Comparison of ENCODE assay signal across 8 cellular contexts in the genomic region with DNA sequence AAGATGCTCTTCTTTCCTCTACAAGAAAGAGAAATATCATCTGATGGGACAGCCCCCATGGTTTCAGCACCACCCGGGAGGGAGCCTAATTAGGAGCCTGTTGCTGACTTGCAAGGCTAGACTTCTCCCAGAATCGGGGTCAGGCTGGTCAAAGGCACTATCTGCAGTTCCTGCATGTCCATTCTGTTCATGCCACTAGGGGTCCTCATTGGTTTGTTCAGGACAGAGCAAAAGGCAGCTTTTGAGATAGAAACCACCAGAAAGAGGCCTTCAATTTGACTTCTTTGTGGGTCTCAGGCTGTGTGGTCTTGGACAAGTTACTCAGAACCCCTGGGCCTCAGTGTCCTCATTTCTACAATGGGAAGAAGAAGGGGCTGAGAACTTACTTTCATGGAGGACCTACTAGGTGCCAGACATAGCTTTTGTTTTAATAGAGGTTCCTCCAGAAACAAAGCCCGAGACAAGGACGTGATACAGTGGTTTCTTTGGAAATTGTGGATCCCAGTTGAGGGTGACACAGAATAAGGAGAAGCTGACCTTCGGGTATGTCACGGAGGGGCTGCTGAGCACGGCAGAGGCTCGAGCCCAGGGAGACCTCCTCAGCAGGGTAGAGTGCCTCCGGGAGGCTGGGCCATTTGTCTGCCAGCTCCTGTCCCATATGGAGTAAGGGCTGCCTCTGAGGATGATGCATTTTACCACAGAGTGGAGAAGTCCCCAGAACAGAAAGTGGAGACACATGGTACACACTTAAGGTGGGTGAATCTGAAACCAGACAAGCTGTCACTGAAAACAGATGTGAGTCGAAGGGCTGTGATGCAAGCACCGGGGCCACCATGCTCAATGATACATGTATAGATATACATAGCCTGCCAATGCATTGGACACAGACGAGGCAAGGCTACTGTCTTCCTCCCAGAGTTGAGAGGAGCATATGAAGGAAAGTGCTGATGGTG. TPM values are rescaled to one million over a fixed set of nuclear protein-coding genes. Genes with fewer than 3 reads are reported as not detected.
DNase-seq lines count a peak whose midpoint lies in the region; ATAC-seq and TF ChIP-seq lines count a peak whose summit lies in the region.

No MANE protein-coding gene starts in this region.

- H2BK120ac ChIP-seq in H9 (ENCODE audit: low read depth, low read length, poor library complexity, severe bottlenecking): no peak overlapping the region

- H3K27ac ChIP-seq in H9 (ENCODE audit: insufficient read length, low read depth, low read length) (no peak overlapping the region), SK-N-MC (no peak overlapping the region; the same call in 1 of the 2 replicates), psoas muscle (no peak overlapping the region)

- no peak overlapping the region for H3K4me3 ChIP-seq in SK-N-MC
- no peak overlapping the region for H3K4me3 ChIP-seq in psoas muscle

- no peaks in the 10 kb centered on the region for H3K79me1 ChIP-seq in H9 (ENCODE audit: insufficient read depth, low read depth, low read length, poor library complexity, severe bottlenecking)

- H3K4ac ChIP-seq in H9 (ENCODE audit: low read depth, low read length): no peak overlapping the region

- no peaks in the 10 kb centered on the region for H3K9me3 Mint-ChIP-seq in activated naive CD4-positive, alpha-beta T cell treated with anti-CD3 and anti-CD28 coated beads for 36 hours
- no peaks in the 10 kb centered on the region; a peak in 2 of 5 replicates for H3K9me3 Mint-ChIP-seq in H9

- CTCF ChIA-PET in activated naive CD4-positive, alpha-beta T cell treated with anti-CD3 and anti-CD28 coated beads for 36 hours (lab: Charles Lee): no interaction called here

- no peak overlapping the region for H2BK20ac ChIP-seq in H9 (ENCODE audit: low read depth, low read length, poor library complexity, severe bottlenecking)

- no peak overlapping the region for H2BK5ac ChIP-seq in H9 (ENCODE audit: insufficient read length, low read length)

- H3K27ac Mint-ChIP-seq in activated naive CD4-positive, alpha-beta T cell treated with anti-CD3 and anti-CD28 coated beads for 36 hours: no peak overlapping the region
- H3K27ac Mint-ChIP-seq in H9: no peak overlapping the region; a peak in 1 of 7 replicates

- no peaks in the 10 kb centered on the region for H3K27me3 Mint-ChIP-seq in activated naive CD4-positive, alpha-beta T cell treated with anti-CD3 and anti-CD28 coated beads for 36 hours (ENCODE audit: low read depth)
- peaks cover 10% of the 10 kb centered on the region for H3K27me3 Mint-ChIP-seq in H9 (ENCODE audit: low read depth)

- H3K36me3 ChIP-seq in SK-N-MC (ENCODE audit: insufficient read depth, low read length): no peaks in the 10 kb centered on the region
- no peaks in the 10 kb centered on the region for H3K36me3 ChIP-seq in psoas muscle (ENCODE audit: insufficient read depth in 1 of 2, low read depth in 1 of 2)

- H4K20me1 ChIP-seq in H9 (ENCODE audit: control insufficient read depth, insufficient read depth, insufficient read length): no peaks in the 10 kb centered on the region

- no peaks in the 10 kb centered on the region for H3K36me3 Mint-ChIP-seq in activated naive CD4-positive, alpha-beta T cell treated with anti-CD3 and anti-CD28 coated beads for 36 hours (ENCODE audit: low read depth)
- H3K36me3 Mint-ChIP-seq in H9 (ENCODE audit: insufficient read depth in 1 of 3, low read depth in 3 of 3): no peaks in the 10 kb centered on the region

- no peak overlapping the region for H4K8ac ChIP-seq in H9 (replicated peaks; ENCODE audit: insufficient read length, low read depth, low read length)

- intact Hi-C loops in activated naive CD4-positive, alpha-beta T cell treated with anti-CD3 and anti-CD28 coated beads for 36 hours (cut with micrococcal nuclease): no loop called here
- intact Hi-C loops in psoas muscle (cut with DNase I): no loop called here

- no peak overlapping the region for H2BK15ac ChIP-seq in H9 (ENCODE audit: low read depth, low read length)

- no peaks in the 10 kb centered on the region for H3K79me2 ChIP-seq in H9 (ENCODE audit: insufficient read depth, low read length)

- H3K56ac ChIP-seq in H9 (ENCODE audit: insufficient read length, low read depth, low read length): no peak overlapping the region

- no peak overlapping the region for H4K5ac ChIP-seq in H9 (ENCODE audit: insufficient read length, low read depth, low read length)

- H2BK12ac ChIP-seq in H9 (ENCODE audit: insufficient read length, low read depth, low read length): no peak overlapping the region

- H3K4me3 Mint-ChIP-seq in activated naive CD4-positive, alpha-beta T cell treated with anti-CD3 and anti-CD28 coated beads for 36 hours: no peak overlapping the region
- no peak overlapping the region for H3K4me3 Mint-ChIP-seq in H9

- H3K9me3 ChIP-seq in H9 (ENCODE audit: control insufficient read depth, low read depth, low read length) (no peaks in the 10 kb centered on the region), SK-N-MC (ENCODE audit: low read depth, low read length) (no peaks in the 10 kb centered on the region), psoas muscle (no peaks in the 10 kb centered on the region)

- no peak overlapping the region for H3K18ac ChIP-seq in H9 (ENCODE audit: insufficient read length, low read depth, low read length)

- H3K4me1 Mint-ChIP-seq in activated naive CD4-positive, alpha-beta T cell treated with anti-CD3 and anti-CD28 coated beads for 36 hours (ENCODE audit: low read depth): no peaks in the 10 kb centered on the region
- H3K4me1 Mint-ChIP-seq in H9: peaks cover 28 to 34% of the 10 kb centered on the region in 2 experiments

- peak; percentile 19 for DNase-seq in activated naive CD4-positive, alpha-beta T cell treated with anti-CD3 and anti-CD28 coated beads for 36 hours
- DNase-seq in activated naive CD4-positive, alpha-beta T cell (lab: John Stamatoyannopoulos, UW): no peak
- DNase-seq in H9: peak; percentile 81
- no peak for DNase-seq in SK-N-MC (ENCODE audit: low read depth, low spot score)
- peak; percentile 18 for DNase-seq in fibroblast of the conjunctiva (ENCODE audit: low read depth)
- DNase-seq in psoas muscle: no peak

- no peaks in the 10 kb centered on the region for H3K27me3 ChIP-seq in H9 (ENCODE audit: insufficient read depth, low read length)
- no peaks in the 10 kb centered on the region for H3K27me3 ChIP-seq in psoas muscle (ENCODE audit: insufficient read depth in 3 of 3, low read length in 2 of 3)

- H3K9ac ChIP-seq in H9 (ENCODE audit: extremely low read depth, insufficient read length, low read length) (no peak overlapping the region), SK-N-MC (ENCODE audit: insufficient read length) (peak overlapping the region; percentile 15)

- TF ChIP-seq CTCF in H9 (conservative IDR thresholded peaks at IDR 0.05): peak; percentile 85
- TF ChIP-seq CTCF in LNCAP (IDR thresholded peaks at IDR 0.05): peak; percentile 66
- peak; percentile 20 for TF ChIP-seq CTCF in psoas muscle (IDR thresholded peaks at IDR 0.05)

- no peak overlapping the region for H3K14ac ChIP-seq in H9 (ENCODE audit: insufficient read depth, low read length)

- ATAC-seq in psoas muscle (no peak), HG02840 (IDR thresholded peaks at IDR 0.05; ENCODE audit: low FRiP score, unreplicated experiment) (no peak)

- no peak overlapping the region for H4K91ac ChIP-seq in H9 (ENCODE audit: insufficient read length, low read depth, low read length)

- peaks cover 3% of the 10 kb centered on the region; the same call in 1 of the 2 replicates for H3K4me1 ChIP-seq in H9 (ENCODE audit: insufficient read depth, low read length)
- no peaks in the 10 kb centered on the region for H3K4me1 ChIP-seq in psoas muscle

- H3K23ac ChIP-seq in H9 (ENCODE audit: insufficient read length, low read depth, low read length): no peak overlapping the region

- H3K23me2 ChIP-seq in H9 (ENCODE audit: insufficient read length, low read depth, low read length, poor library complexity, severe bottlenecking): no peaks in the 10 kb centered on the region

- WGBS in H9 (ENCODE audit: extremely low coverage, insufficient read length, low lambda C conversion rate): no CpG with 5 or more reads among the region's 12 CpGs
- WGBS in psoas muscle, 3 donors: 76 to 79% (median 79%) methylated on average over 12 of the region's 12 CpGs

- no peak overlapping the region for H2AK5ac ChIP-seq in H9 (ENCODE audit: insufficient read length, low read length)

- H3T11ph ChIP-seq in H9 (ENCODE audit: low read length): no peak overlapping the region

- H3K4me2 ChIP-seq in H9 (ENCODE audit: insufficient read depth, insufficient read length, low read length): no peak overlapping the region

- H2AFZ ChIP-seq in H9 (ENCODE audit: low read length): no peak overlapping the region

RNA-seq across cellular contexts. Expression of a gene that starts 33.1 kb away (rescaled TPM):
- total RNA-seq in activated naive CD4-positive, alpha-beta T cell treated with anti-CD3 and anti-CD28 coated beads for 36 hours: not detected
- not detected in 2 replicates for total RNA-seq in H9 (2021)
- total RNA-seq in psoas muscle: not detected
- under 1 TPM in 1 of 3 donors, not detected in 2; 0.05 TPM for polyA plus RNA-seq in psoas muscle

Comparison
In these comparisons a context has a peak if more than half of its experiments do, and no peak if none do; other contexts are left out.
1. DNase-seq: peak in activated naive CD4-positive, alpha-beta T cell treated with anti-CD3 and anti-CD28 coated beads for 36 hours (single experiment), H9 (single experiment) and fibroblast of the conjunctiva (single experiment); none in activated naive CD4-positive, alpha-beta T cell (0 of 4), SK-N-MC (single experiment) and psoas muscle (0 of 2).
2. CTCF ChIP-seq: peak in every context shown above with its lines; median percentile 85 in H9; 66 in LNCAP; 20 in psoas muscle.